ENCODE assay signal across 13 cellular contexts in genomic region chr12:62267490-62267889, GRCh38. TPM values are rescaled to one million over a fixed set of nuclear protein-coding genes. Genes with fewer than 3 reads are reported as not detected.
DNase-seq lines count a peak whose midpoint lies in the region; ATAC-seq and TF ChIP-seq lines count a peak whose summit lies in the region.
"Had no signal": no experiment of that assay in that cellular context is flagged by ENCODE, and none has a peak within 500 bp of the region (broad histone marks: within the 10 kb centered on the region; RNA-seq: fewer than 3 reads in every experiment).

No MANE protein-coding gene starts in this region.

- DNase-seq in CD14-positive monocyte (ENCODE audit: low spot score) = no peak
- no peak for DNase-seq in lower lobe of right lung
- no peak for DNase-seq in brain microvascular endothelial cell
- DNase-seq in right atrium auricular region (ENCODE audit: low spot score) = no peak
- DNase-seq: cerebellar nuclear complex; left cardiac atrium; stimulated activated CD4-positive, alpha-beta T cell treated with anti-CD3 and anti-CD28 coated beads, Interleukin-4, amount 100 ng/mL, for 1 hour had no signal

- H3K27me3 ChIP-seq in lower lobe of right lung (ENCODE audit: low read depth) = no peaks in the 10 kb centered on the region
- no peaks in the 10 kb centered on the region for H3K27me3 ChIP-seq in brain microvascular endothelial cell (replicated peaks)
- H3K27me3 ChIP-seq in right atrium auricular region = no peaks in the 10 kb centered on the region

- H3K4me1 ChIP-seq in lower lobe of right lung (peaks cover 96% of the 10 kb centered on the region), right atrium auricular region (peaks cover 0 to 53% of the 10 kb centered on the region in 2 donors)

- intact Hi-C loops in CD14-positive monocyte (cut with micrococcal nuclease) = no loop called here
- intact Hi-C loops in lower lobe of right lung (cut with DNase I) = no loop called here

- H3K4me3 ChIP-seq in lower lobe of right lung (no peak overlapping the region), brain microvascular endothelial cell (ENCODE audit: low read depth, low read length) (no peak overlapping the region), right atrium auricular region (no peak overlapping the region)

- in situ Hi-C loops in brain microvascular endothelial cell (cut with HindIII; ENCODE audit: low pct_ligation_motif_present, low sequenced_read_pairs) = no loop called here

- peak; percentile 25 for ATAC-seq in GM18520 (IDR thresholded peaks at IDR 0.05; ENCODE audit: unreplicated experiment)
- peak; percentile 60 for ATAC-seq in HG02759 (IDR thresholded peaks at IDR 0.05; ENCODE audit: unreplicated experiment)
- ATAC-seq in activated T-helper 17 cell treated with anti-CD3 and anti-CD28 coated beads, Interleukin-2, amount 50 U/mL, for 72 hours (replicated peaks) = no peak
- ATAC-seq in HG03521 (IDR thresholded peaks at IDR 0.05; ENCODE audit: unreplicated experiment) = no peak
- ATAC-seq in lower lobe of right lung = no peak
- ATAC-seq: left cardiac atrium, Right ventricle myocardium inferior had no signal

- H3K27ac Mint-ChIP-seq in CD14-positive monocyte = peak overlapping the region in 6 of 7 donors; percentile 38 to 74 (median 67)
- H3K27ac Mint-ChIP-seq in activated T-helper 17 cell treated with anti-CD3 and anti-CD28 coated beads, Interleukin-2, amount 50 U/mL, for 72 hours = peak overlapping the region; percentile 3

- H3K4me1 Mint-ChIP-seq in CD14-positive monocyte = peaks cover 81% of the 10 kb centered on the region
- peaks cover 63% of the 10 kb centered on the region for H3K4me1 Mint-ChIP-seq in activated T-helper 17 cell treated with anti-CD3 and anti-CD28 coated beads, Interleukin-2, amount 50 U/mL, for 72 hours

- H3K36me3 Mint-ChIP-seq in CD14-positive monocyte = peaks cover 9 to 28% of the 10 kb centered on the region in 2 donors
- H3K36me3 Mint-ChIP-seq in activated T-helper 17 cell treated with anti-CD3 and anti-CD28 coated beads, Interleukin-2, amount 50 U/mL, for 72 hours (ENCODE audit: low read depth) = peaks cover 41% of the 10 kb centered on the region

- H3K4me3 Mint-ChIP-seq in CD14-positive monocyte = peak overlapping the region in 1 of 2 donors; percentile 55
- H3K4me3 Mint-ChIP-seq in activated T-helper 17 cell treated with anti-CD3 and anti-CD28 coated beads, Interleukin-2, amount 50 U/mL, for 72 hours = peak overlapping the region; percentile 54

- no peaks in the 10 kb centered on the region for H3K27me3 Mint-ChIP-seq in CD14-positive monocyte (ENCODE audit: low read depth in 3 of 3)
- no peaks in the 10 kb centered on the region for H3K27me3 Mint-ChIP-seq in activated T-helper 17 cell treated with anti-CD3 and anti-CD28 coated beads, Interleukin-2, amount 50 U/mL, for 72 hours

- no peaks in the 10 kb centered on the region for H3K9me3 ChIP-seq in lower lobe of right lung
- H3K9me3 ChIP-seq in right atrium auricular region = no peaks in the 10 kb centered on the region

- H3K27ac ChIP-seq in lower lobe of right lung = no peak overlapping the region
- no peak overlapping the region for H3K27ac ChIP-seq in brain microvascular endothelial cell
- no peak overlapping the region for H3K27ac ChIP-seq in right atrium auricular region
- H3K27ac ChIP-seq: parathyroid adenoma had no signal

- no peak for TF ChIP-seq CTCF in CD14-positive monocyte (IDR thresholded peaks at IDR 0.05)
- TF ChIP-seq CTCF in lower lobe of right lung (IDR thresholded peaks at IDR 0.05) = no peak
- TF ChIP-seq CTCF in brain microvascular endothelial cell (IDR thresholded peaks at IDR 0.05; ENCODE audit: low read depth, low read length, missing control alignments) = no peak
- no peak for TF ChIP-seq CTCF in right atrium auricular region (IDR thresholded peaks at IDR 0.05)

- H3K9me3 Mint-ChIP-seq in CD14-positive monocyte = no peaks in the 10 kb centered on the region
- no peaks in the 10 kb centered on the region for H3K9me3 Mint-ChIP-seq in activated T-helper 17 cell treated with anti-CD3 and anti-CD28 coated beads, Interleukin-2, amount 50 U/mL, for 72 hours

- H3K36me3 ChIP-seq in lower lobe of right lung = no peaks in the 10 kb centered on the region
- no peaks in the 10 kb centered on the region for H3K36me3 ChIP-seq in brain microvascular endothelial cell (replicated peaks)
- no peaks in the 10 kb centered on the region for H3K36me3 ChIP-seq in right atrium auricular region

RNA-seq across cellular contexts. Expression of gene USP15, which starts 7.3 kb away (rescaled TPM):
- polyA plus RNA-seq in CD14-positive monocyte = 100 to 1,000 TPM; 146 to 180 TPM
- total RNA-seq in activated T-helper 17 cell treated with anti-CD3 and anti-CD28 coated beads, Interleukin-2, amount 50 U/mL, for 72 hours = 100 to 1,000 TPM in 1 of 2 donors, 10 to 100 TPM in 1; 83.4 to 113 TPM
- total RNA-seq in lower lobe of right lung (91.9 TPM), right atrium auricular region (10 to 100 TPM; 41.1 to 49.7 TPM)

Comparison
In these comparisons a context has a peak if more than half of its experiments do, and no peak if none do; other contexts are left out.
1. ATAC-seq: peak in GM18520 (single experiment) and HG02759 (single experiment); none in activated T-helper 17 cell treated with anti-CD3 and anti-CD28 coated beads, Interleukin-2, amount 50 U/mL, for 72 hours (single experiment), HG03521 (single experiment) and lower lobe of right lung (0 of 2).